Comparison of ENCODE assay signal across 12 cellular contexts in the genomic region with DNA sequence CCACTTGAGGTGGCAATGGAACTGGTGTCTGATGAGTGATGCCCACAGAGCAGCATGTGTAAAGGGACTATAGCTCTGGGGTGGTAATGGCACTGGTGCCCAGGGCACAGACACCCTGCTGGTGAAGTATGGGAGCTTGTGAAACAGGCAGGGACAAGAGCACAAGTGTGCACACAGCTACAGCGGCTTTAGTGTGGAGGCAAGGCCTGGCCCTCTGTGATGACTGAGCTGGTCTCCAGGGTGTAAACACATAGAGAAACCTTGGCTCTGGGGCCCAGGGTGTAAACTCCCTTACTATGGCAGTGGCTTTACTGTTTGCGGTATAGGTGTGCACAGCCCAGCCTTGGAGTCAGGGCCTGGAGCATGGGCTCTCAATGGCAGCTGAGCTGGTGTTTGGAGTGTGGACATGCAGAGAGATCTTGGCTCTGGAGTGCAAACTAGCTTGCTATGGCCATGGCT. TPM values are rescaled to one million over a fixed set of nuclear protein-coding genes. Genes with fewer than 3 reads are reported as not detected.
DNase-seq lines count a peak whose midpoint lies in the region; ATAC-seq lines count a peak whose summit lies in the region.
"Had no signal": no experiment of that assay in that cellular context is flagged by ENCODE, and none has a peak within 500 bp of the region (broad histone marks: within the 10 kb centered on the region; RNA-seq: fewer than 3 reads in every experiment).

No MANE protein-coding gene starts in this region.

- peak; percentile 10 to 35 (median 30) for ATAC-seq in T-cell (replicated peaks in 1 of 4)
- ATAC-seq in left colon, result peak; percentile 8
- no peak for ATAC-seq in HG02840 (IDR thresholded peaks at IDR 0.05; ENCODE audit: low FRiP score, unreplicated experiment)

- CTCF ChIA-PET in T-cell (lab: Charles Lee), result interaction anchor here (0.5 to 1.1 kb wide), 7 partner anchors 9 to 219 kb away, joined by 3 to 4 read pairs (median 3); no protein-coding TSS in a partner anchor

- H3K9me3 Mint-ChIP-seq in T-cell, result no peaks in the 10 kb centered on the region

- H3K27me3 Mint-ChIP-seq in T-cell, result no peaks in the 10 kb centered on the region

- peak overlapping the region; percentile 78 to 88 for H3K27ac Mint-ChIP-seq in T-cell

- H3K4me1 Mint-ChIP-seq in T-cell, result peaks cover 46 to 58% (median 54%) of the 10 kb centered on the region in 3 donors

- POLR2A ChIA-PET in T-cell (lab: Charles Lee), result interaction anchor here in 1 of 2 donors (0.6 to 1.0 kb wide), 2 partner anchors 18 to 74 kb away, joined by 3 read pairs; no protein-coding TSS in a partner anchor

- H3K36me3 Mint-ChIP-seq in T-cell, result peaks cover 49% of the 10 kb centered on the region

- DNase-seq in stimulated activated CD4-positive, alpha-beta T cell treated with anti-CD3 and anti-CD28 coated beads, Interleukin-4, amount 100 ng/mL, for 24 hours, result peak; percentile 6
- DNase-seq in stimulated activated CD4-positive, alpha-beta T cell treated with anti-CD3 and anti-CD28 coated beads, Interleukin-12 subunit alpha, Interleukin-12 subunit beta, amount 100 ng/mL, for 4 hours, result no peak
- DNase-seq in T-cell, result no peak
- DNase-seq in left colon, result no peak
- DNase-seq in midbrain (lab: John Stamatoyannopoulos, UW), result no peak
- no peak for DNase-seq in amygdala (lab: John Stamatoyannopoulos, UW)
- no peak for DNase-seq in NCI-H345 (lab: John Stamatoyannopoulos, UW)
- DNase-seq: adrenal gland, HCEC 1CT, NCI-H1694 treated with DMSO at 0.1 percent for 48 hours, NCI-H69 had no signal

- no peak overlapping the region for H3K4me3 Mint-ChIP-seq in T-cell

- intact Hi-C loops in left colon (cut with DNase I, micrococcal nuclease), result loop anchor here in 1 of 2 donors (10.0 kb wide), 1 partner anchor 102 kb away; no protein-coding TSS in a partner anchor

RNA-seq across cellular contexts. Expression of a gene that starts 46.3 kb away (rescaled TPM):
- total RNA-seq in T-cell, result 100 to 1,000 TPM in 1 of 5 donors, 10 to 100 TPM in 4; 53.3 to 100 (median 60.8) TPM
- total RNA-seq in left colon, result 10 to 100 TPM; 46.9 to 50.7 TPM

RNA-seq across cellular contexts. Expression of a gene that starts 59.3 kb away (rescaled TPM):
- total RNA-seq in T-cell, result 100 to 1,000 TPM; 361 to 469 (median 428) TPM
- total RNA-seq in left colon, result 100 to 1,000 TPM; 105 to 114 TPM
